In the genomic region with DNA sequence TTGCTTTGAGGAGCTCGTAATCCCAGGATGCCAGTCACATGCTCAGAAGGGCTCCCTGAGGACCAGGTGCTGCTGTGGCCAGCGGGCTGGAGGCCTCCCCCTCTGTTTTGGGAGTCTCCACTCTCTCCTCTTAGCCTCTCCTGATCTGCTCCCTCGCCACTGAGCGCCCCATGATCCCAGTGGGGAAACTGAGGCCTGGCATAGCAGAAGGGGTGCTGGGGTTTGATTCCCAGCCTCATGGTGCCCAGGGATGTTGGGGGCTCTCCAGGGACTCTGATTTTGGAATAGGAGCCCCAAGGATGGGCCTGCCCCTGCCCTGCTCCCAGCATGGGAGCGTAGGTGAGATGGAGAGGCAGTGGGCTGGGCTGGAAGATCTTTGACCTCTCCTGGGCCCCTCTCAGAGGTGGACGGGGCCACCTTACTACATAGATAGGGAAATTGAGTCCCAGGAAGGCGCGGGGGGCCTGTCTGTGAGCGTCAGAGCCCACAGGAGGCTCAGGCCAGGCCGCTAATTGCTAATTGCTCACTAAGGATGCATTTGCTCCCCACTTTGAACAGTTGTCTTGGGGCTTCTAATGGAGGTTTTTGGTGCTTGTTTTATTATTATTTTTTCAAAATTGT, we compare ENCODE assay signal across 8 cellular contexts. TPM values are rescaled to one million over a fixed set of nuclear protein-coding genes. Genes with fewer than 3 reads are reported as not detected.
A peak's percentile ranks its signal among the peaks of the same experiment; 100 is the strongest.
DNase-seq lines count a peak whose midpoint lies in the region; ATAC-seq and TF ChIP-seq lines count a peak whose summit lies in the region.

No MANE protein-coding gene starts in this region.

- peaks cover 66% of the 10 kb centered on the region for H3K4me1 Mint-ChIP-seq in T-helper 1 cell treated with Interleukin-12 subunit alpha and Interleukin-12 subunit beta and Interleukin-4 antibody, amounts not matched to agents 30 μg/mL and 1 μg/mL, for 36 hours (ENCODE audit: low read depth)

- WGBS in spleen, 5 donors: 73 to 82% (median 80%) methylated on average over 8 to 10 of the region's 10 CpGs

- POLR2A ChIA-PET in HEK293T (lab: Yijun Ruan, JAX): no interaction called here

- H3K4me3 ChIP-seq in SK-N-MC (peak overlapping the region; percentile 70), foreskin fibroblast (ENCODE audit: low read depth in 1 of 2, low read length in 2 of 2) (peak overlapping the region; percentile 46 to 52), spleen (peak overlapping the region in 5 of 8 donors; percentile 46 to 68 (median 52))

- H3K27ac Mint-ChIP-seq in T-helper 1 cell treated with Interleukin-12 subunit alpha and Interleukin-12 subunit beta and Interleukin-4 antibody, amounts not matched to agents 30 μg/mL and 1 μg/mL, for 36 hours: peak overlapping the region; percentile 95

- H3K27ac ChIP-seq in SK-N-MC (no peak overlapping the region), spleen (peak overlapping the region; percentile 68 to 97 (median 84))

- TF ChIP-seq POLR2A in spleen (IDR thresholded peaks at IDR 0.05): no peak

- H3K27me3 ChIP-seq in spleen (replicated peaks in 1 of 7): no peaks in the 10 kb centered on the region

- no peak overlapping the region for H3K9ac ChIP-seq in SK-N-MC (ENCODE audit: insufficient read length)

- no peaks in the 10 kb centered on the region for H3K36me3 ChIP-seq in SK-N-MC (ENCODE audit: insufficient read depth, low read length)
- peaks cover 0 to 4% (median 0%) of the 10 kb centered on the region in 6 donors for H3K36me3 ChIP-seq in spleen

- ATAC-seq in HG02870 (IDR thresholded peaks at IDR 0.05; ENCODE audit: unreplicated experiment): no peak
- ATAC-seq in GM18867 (IDR thresholded peaks at IDR 0.05; ENCODE audit: unreplicated experiment): no peak

- H3K27me3 Mint-ChIP-seq in T-helper 1 cell treated with Interleukin-12 subunit alpha and Interleukin-12 subunit beta and Interleukin-4 antibody, amounts not matched to agents 30 μg/mL and 1 μg/mL, for 36 hours (ENCODE audit: low read depth): no peaks in the 10 kb centered on the region

- intact Hi-C loops in spleen (cut with DNase I; ENCODE audit: low total_unique reads): no loop called here

- no peak for DNase-seq in T-helper 1 cell
- no peak for DNase-seq in SK-N-MC (ENCODE audit: low read depth, low spot score)
- DNase-seq in foreskin fibroblast: no peak
- DNase-seq in spleen: peak; percentile 82
- DNase-seq in HEK293T (ENCODE audit: extremely low spot score): no peak

- peak overlapping the region; percentile 95 for H3K4me3 Mint-ChIP-seq in T-helper 1 cell treated with Interleukin-12 subunit alpha and Interleukin-12 subunit beta and Interleukin-4 antibody, amounts not matched to agents 30 μg/mL and 1 μg/mL, for 36 hours

- H3K9me3 ChIP-seq in SK-N-MC (ENCODE audit: low read depth, low read length): no peaks in the 10 kb centered on the region
- H3K9me3 ChIP-seq in spleen: no peaks in the 10 kb centered on the region

- CTCF ChIA-PET in HEK293T (lab: Yijun Ruan, JAX): no interaction called here

- TF ChIP-seq CTCF in foreskin fibroblast (IDR thresholded peaks at IDR 0.05; ENCODE audit: low read depth, low read length) (no peak), spleen (IDR thresholded peaks at IDR 0.05 in 8 of 11, conservative IDR thresholded peaks at IDR 0.05 in 3 of 11) (no peak)

- no peaks in the 10 kb centered on the region for H3K9me3 Mint-ChIP-seq in T-helper 1 cell treated with Interleukin-12 subunit alpha and Interleukin-12 subunit beta and Interleukin-4 antibody, amounts not matched to agents 30 μg/mL and 1 μg/mL, for 36 hours

- peaks cover 19% of the 10 kb centered on the region for H3K36me3 Mint-ChIP-seq in T-helper 1 cell treated with Interleukin-12 subunit alpha and Interleukin-12 subunit beta and Interleukin-4 antibody, amounts not matched to agents 30 μg/mL and 1 μg/mL, for 36 hours (ENCODE audit: low read depth)

- H3K4me1 ChIP-seq in spleen: peaks cover 30 to 82% (median 63%) of the 10 kb centered on the region in 6 donors

TF ChIP-seq in HEK293T, 16 proteins besides CTCF, POLR2A, EP300 and RAD21:
- TF ChIP-seq BHLHE40 (IDR thresholded peaks at IDR 0.05; ENCODE audit: borderline replicate concordance) (no peak), L3MBTL2 (conservative IDR thresholded peaks at IDR 0.05) (no peak), LEF1 (IDR thresholded peaks at IDR 0.05; ENCODE audit: borderline replicate concordance) (no peak), NFRKB (IDR thresholded peaks at IDR 0.05) (no peak), SUZ12 (IDR thresholded peaks at IDR 0.05) (no peak), TARDBP (IDR thresholded peaks at IDR 0.05) (no peak), FOXM1 (IDR thresholded peaks at IDR 0.05; ENCODE audit: borderline replicate concordance) (no peak), FOXA1 (IDR thresholded peaks at IDR 0.05) (no peak), ZNF384 (IDR thresholded peaks at IDR 0.05) (no peak), ELF4 (IDR thresholded peaks at IDR 0.05) (no peak), SP1 (IDR thresholded peaks at IDR 0.05) (no peak), FOXK2 (IDR thresholded peaks at IDR 0.05) (no peak), ARNT (IDR thresholded peaks at IDR 0.05) (no peak), HDGF (IDR thresholded peaks at IDR 0.05; ENCODE audit: borderline replicate concordance) (no peak)
- TF ChIP-seq, protein P1, sequence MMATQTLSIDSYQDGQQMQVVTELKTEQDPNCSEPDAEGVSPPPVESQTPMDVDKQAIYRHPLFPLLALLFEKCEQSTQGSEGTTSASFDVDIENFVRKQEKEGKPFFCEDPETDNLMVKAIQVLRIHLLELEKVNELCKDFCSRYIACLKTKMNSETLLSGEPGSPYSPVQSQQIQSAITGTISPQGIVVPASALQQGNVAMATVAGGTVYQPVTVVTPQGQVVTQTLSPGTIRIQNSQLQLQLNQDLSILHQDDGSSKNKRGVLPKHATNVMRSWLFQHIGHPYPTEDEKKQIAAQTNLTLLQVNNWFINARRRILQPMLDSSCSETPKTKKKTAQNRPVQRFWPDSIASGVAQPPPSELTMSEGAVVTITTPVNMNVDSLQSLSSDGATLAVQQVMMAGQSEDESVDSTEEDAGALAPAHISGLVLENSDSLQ (IDR thresholded peaks at IDR 0.05): no peak

RNA-seq across cellular contexts. Expression of a gene that starts 0.5 kb away (rescaled TPM):
- 100 to 1,000 TPM in 5 of 7 donors, 10 to 100 TPM in 2; 68.6 to 158 (median 126) TPM for total RNA-seq in spleen
- polyA plus RNA-seq in spleen: 10 to 100 TPM in 2 of 3 donors, 1 to 10 TPM in 1; 9.8 to 32.3 (median 16.3) TPM
